ENCODE assay signal across 8 cellular contexts in the genomic region with DNA sequence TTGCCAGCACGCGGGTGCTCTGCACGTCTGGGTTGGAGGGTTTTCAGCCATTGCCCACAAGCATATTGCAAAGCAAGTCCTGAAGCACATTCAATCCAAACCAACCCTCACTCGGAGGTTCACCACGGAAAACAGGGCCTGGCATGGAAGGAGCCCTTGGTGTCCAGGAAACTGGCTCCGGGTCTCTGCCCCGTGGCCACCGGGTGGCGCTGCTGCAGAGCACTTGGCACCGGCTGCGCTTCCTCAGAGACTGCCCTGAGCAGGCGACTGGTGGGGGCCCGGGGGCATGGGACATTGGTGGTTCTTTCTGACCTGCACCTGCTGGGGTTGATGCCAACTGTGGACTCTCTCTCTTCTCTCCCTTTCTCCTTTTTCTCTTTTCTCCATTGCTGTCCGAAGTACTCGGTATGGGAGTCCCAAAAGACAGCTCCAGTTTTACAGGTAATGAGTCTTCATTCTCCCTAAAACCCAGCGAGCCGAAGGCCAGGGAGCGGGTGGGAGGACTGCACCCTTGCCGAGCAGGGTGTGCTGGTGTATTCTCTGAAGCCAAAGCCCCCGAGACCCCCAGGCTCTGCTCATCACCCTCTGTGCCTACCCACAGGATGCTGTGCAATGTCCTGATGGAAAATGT. TPM values are rescaled to one million over a fixed set of nuclear protein-coding genes. Genes with fewer than 3 reads are reported as not detected.
A peak's percentile ranks its signal among the peaks of the same experiment; 100 is the strongest.
DNase-seq lines count a peak whose midpoint lies in the region; ATAC-seq, FAIRE-seq and TF ChIP-seq lines count a peak whose summit lies in the region.

No MANE protein-coding gene starts in this region.

- H2AFZ ChIP-seq in DND-41 (ENCODE audit: low read depth, low read length) (no peak overlapping the region), KMS-11 (ENCODE audit: low read depth) (no peak overlapping the region), HepG2 (ENCODE audit: low read length) (no peak overlapping the region)

- H3K4me3 ChIP-seq in DND-41 (ENCODE audit: low read depth in 1 of 2, low read length in 2 of 2) (no peak overlapping the region), KMS-11 (IDR thresholded peaks at IDR 0.05; ENCODE audit: insufficient read depth, low read depth, low read length) (no peak overlapping the region), HepG2 (replicated peaks in 1 of 3; ENCODE audit: insufficient read depth in 1 of 3, low read depth in 2 of 3, low read length in 3 of 3) (no peak overlapping the region)

- TF ChIP-seq RAD21 in HepG2 (CRISPR knock-in tag; IDR thresholded peaks at IDR 0.05) = no peak

- POLR2A ChIA-PET in HepG2 (lab: Yijun Ruan, JAX) = no interaction called here

- CTCF ChIA-PET in HepG2 (lab: Yijun Ruan, JAX; ENCODE audit: low intra/inter-chr PET ratio, low total read pairs) = no interaction called here

- peaks cover 64% of the 10 kb centered on the region for H3K36me3 ChIP-seq in DND-41 (ENCODE audit: insufficient read depth, low read length)
- H3K36me3 ChIP-seq in KMS-11 (ENCODE audit: insufficient read depth) = peaks cover 8% of the 10 kb centered on the region; the same call in 1 of the 2 replicates
- no peaks in the 10 kb centered on the region for H3K36me3 ChIP-seq in HepG2 (replicated peaks in 1 of 2; ENCODE audit: control insufficient read depth in 1 of 2, insufficient read depth in 2 of 2, low read length in 2 of 2)

- TF ChIP-seq EP300 in HepG2 (IDR thresholded peaks at IDR 0.05; ENCODE audit: low read depth in 2 of 2, low read length in 2 of 2) (no peak), HepG2 (CRISPR knock-in tag; IDR thresholded peaks at IDR 0.05; ENCODE audit: borderline replicate concordance) (no peak)

- H3K27me3 ChIP-seq in DND-41 (ENCODE audit: insufficient read depth, low read length, poor library complexity) (no peaks in the 10 kb centered on the region), KMS-11 (ENCODE audit: insufficient read depth, low read depth) (no peaks in the 10 kb centered on the region), HepG2 (ENCODE audit: control insufficient read depth in 1 of 2, insufficient read depth in 2 of 2, low read length in 2 of 2) (no peaks in the 10 kb centered on the region)

- WGBS in HepG2 (ENCODE audit: low lambda C conversion rate) = 59% methylated on average over 8 of the region's 20 CpGs

- H3K9ac ChIP-seq in DND-41 (ENCODE audit: low read depth, low read length) (no peak overlapping the region), KMS-11 (no peak overlapping the region), HepG2 (ENCODE audit: insufficient read depth, low read depth, low read length) (no peak overlapping the region)

- H4K20me1 ChIP-seq in DND-41 (ENCODE audit: insufficient read depth, low read length) (peaks cover 91% of the 10 kb centered on the region), KMS-11 (ENCODE audit: insufficient read depth) (peaks cover 13% of the 10 kb centered on the region), HepG2 (ENCODE audit: insufficient read depth, low read length) (peaks cover 5% of the 10 kb centered on the region; the same call in 1 of the 2 replicates)

- FAIRE-seq in HepG2 (lab: Jason Lieb, UNC) = no peak

- BruUV-seq in HepG2 (replicated peaks; lab: Mats Ljungman, UMichigan) = no TSS peak

- H3K4me1 ChIP-seq in DND-41 (ENCODE audit: insufficient read depth, low read length) (peaks cover 16% of the 10 kb centered on the region), KMS-11 (ENCODE audit: low read depth, poor library complexity, severe bottlenecking) (no peaks in the 10 kb centered on the region), HepG2 (ENCODE audit: insufficient read depth, low read length) (peaks cover 21% of the 10 kb centered on the region)

- intact Hi-C loops in HepG2 (cut with micrococcal nuclease; ENCODE audit: unreplicated experiment) = no loop called here

- H3K79me2 ChIP-seq in DND-41 (ENCODE audit: insufficient read depth, low read length) = peaks cover 16% of the 10 kb centered on the region
- peaks cover 20% of the 10 kb centered on the region; the same call in 1 of the 2 replicates for H3K79me2 ChIP-seq in KMS-11 (ENCODE audit: insufficient read depth, low read depth)
- H3K79me2 ChIP-seq in HepG2 (ENCODE audit: insufficient read depth, low read length) = no peaks in the 10 kb centered on the region

- peak; percentile 35 for DNase-seq in DND-41
- peak; percentile 42 for DNase-seq in astrocyte of the hippocampus (ENCODE audit: low read depth, low spot score)
- no peak for DNase-seq in HepG2 (ENCODE audit: low spot score)
- DNase-seq in glomerular visceral epithelial cell (ENCODE audit: extremely low spot score) = no peak
- no peak for DNase-seq in GDM1 (lab: John Stamatoyannopoulos, UW)

- H3K27ac ChIP-seq in DND-41 (ENCODE audit: low read length) (no peak overlapping the region), KMS-11 (no peak overlapping the region), HepG2 (ENCODE audit: extremely low read length, insufficient read depth, low read length) (no peak overlapping the region)

- TF ChIP-seq CTCF in DND-41 (IDR thresholded peaks at IDR 0.05; ENCODE audit: borderline replicate concordance, extremely low read depth, low read length, poor library complexity, severe bottlenecking) (peak; percentile 71), KMS-11 (conservative IDR thresholded peaks at IDR 0.05; ENCODE audit: low read depth, low read length) (peak; percentile 64; the same call in 1 of the 2 replicates), HepG2 (CRISPR knock-in tag; IDR thresholded peaks at IDR 0.05) (peak; percentile 83)

- H3K9me3 ChIP-seq in DND-41 (ENCODE audit: insufficient read depth, low read length, severe bottlenecking) (no peaks in the 10 kb centered on the region), HepG2 (ENCODE audit: low read length) (no peaks in the 10 kb centered on the region)

- in situ Hi-C loops in HepG2 (cut with HindIII; ENCODE audit: extremely low pct_ligation_motif_present, low pct_unique_long_range_greater_than_20kb) = no loop called here

- no peak overlapping the region for H3K4me2 ChIP-seq in DND-41 (ENCODE audit: insufficient read depth, low read length)
- H3K4me2 ChIP-seq in KMS-11 = no peak overlapping the region
- H3K4me2 ChIP-seq in HepG2 (ENCODE audit: low read depth, low read length) = no peak overlapping the region

- ATAC-seq in DND-41 (ENCODE audit: insufficient read depth, low read depth) (no peak), HepG2 (peak; percentile 56; the same call in 2 of the 3 replicates), GM19467 (IDR thresholded peaks at IDR 0.05; ENCODE audit: unreplicated experiment) (no peak), GM18870 (IDR thresholded peaks at IDR 0.05; ENCODE audit: unreplicated experiment) (no peak)

- no peak for TF ChIP-seq POLR2A in HepG2 (IDR thresholded peaks at IDR 0.05; ENCODE audit: insufficient read depth in 1 of 2, low read depth in 2 of 2, low read length in 2 of 2)

TF ChIP-seq in HepG2, 621 proteins besides CTCF, POLR2A, EP300 and RAD21 (continues in another document):
- no peak for TF ChIP-seq PHF20 (CRISPR knock-in tag; IDR thresholded peaks at IDR 0.05)
- no peak for TF ChIP-seq ZKSCAN8 (CRISPR knock-in tag; IDR thresholded peaks at IDR 0.05; ENCODE audit: borderline replicate concordance)

RNA-seq across cellular contexts. Expression of gene KCNAB2, which starts 4.1 kb away (rescaled TPM):
- 6.2 and 6.9 TPM in 2 replicates for total RNA-seq in HepG2 (2016; rRNA removed; fragmentation: Illumina TruSeq; extraction: Trizol)
- 2.4 and 4.5 TPM in 2 replicates for total RNA-seq in HepG2 (2016; cell fraction: cytosol; rRNA removed; fragmentation: Illumina TruSeq; extraction: Trizol; ENCODE audit: low read depth)
- total RNA-seq in HepG2 (2016; cell fraction: insoluble cytoplasmic fraction; rRNA removed; fragmentation: Illumina TruSeq; extraction: Trizol) = 5.5 and 6.9 TPM in 2 replicates
- total RNA-seq in HepG2 (2016; cell fraction: membrane; rRNA removed; fragmentation: Illumina TruSeq; extraction: Trizol) = 5.4 and 6.7 TPM in 2 replicates
- 4.9 and 5.4 TPM in 2 replicates for total RNA-seq in HepG2 (2016; cell fraction: nucleus; rRNA removed; fragmentation: Illumina TruSeq; extraction: Trizol)
- polyA plus RNA-seq in HepG2 (2011; rRNA removed) = 8.8 and 11.7 TPM in 2 replicates
- 6.5 and 7.2 TPM in 2 replicates for polyA plus RNA-seq in HepG2 (2011; cell fraction: cytosol; rRNA removed)
- 30.5 and 35.5 TPM in 2 replicates for polyA plus RNA-seq in HepG2 (2011; cell fraction: nucleus; rRNA removed)
- polyA plus RNA-seq in HepG2 (2012) = 6.4 and 8.3 TPM in 2 replicates
- 3.7 and 4.2 TPM in 2 replicates for polyA plus RNA-seq in HepG2 (2016; cell fraction: cytosol; fragmentation: Illumina TruSeq; extraction: Trizol; ENCODE audit: low read depth)
- polyA plus RNA-seq in HepG2 (2016; cell fraction: insoluble cytoplasmic fraction; fragmentation: Illumina TruSeq; extraction: Trizol; ENCODE audit: low read depth) = 5.7 and 8.4 TPM in 2 replicates
- 4.3 and 4.4 TPM in 2 replicates for polyA plus RNA-seq in HepG2 (2016; cell fraction: membrane; fragmentation: Illumina TruSeq; extraction: Trizol; ENCODE audit: low read depth)
- 13.3 and 15.1 TPM in 2 replicates for polyA plus RNA-seq in HepG2 (2016; cell fraction: nucleus; fragmentation: Illumina TruSeq; extraction: Trizol; ENCODE audit: insufficient read depth, low read depth)
- 7.0 and 40.0 TPM in 2 replicates for polyA minus RNA-seq in HepG2 (2011; rRNA and poly(A)+ RNA removed; ENCODE audit: low replicate concordance)
- polyA minus RNA-seq in HepG2 (2011; cell fraction: cytosol; rRNA and poly(A)+ RNA removed) = 5.6 and 6.2 TPM in 2 replicates
- polyA minus RNA-seq in HepG2 (2011; cell fraction: nucleus; rRNA and poly(A)+ RNA removed) = 8.2 and 11.2 TPM in 2 replicates

RNA-seq across cellular contexts. Expression of gene NPHP4, which starts 49.3 kb away (rescaled TPM):
- total RNA-seq in HepG2 (2016; rRNA removed; fragmentation: Illumina TruSeq; extraction: Trizol) = 5.7 and 6.8 TPM in 2 replicates
- total RNA-seq in HepG2 (2016; cell fraction: cytosol; rRNA removed; fragmentation: Illumina TruSeq; extraction: Trizol; ENCODE audit: low read depth) = 14.2 and 15.4 TPM in 2 replicates
- total RNA-seq in HepG2 (2016; cell fraction: insoluble cytoplasmic fraction; rRNA removed; fragmentation: Illumina TruSeq; extraction: Trizol) = 4.1 and 7.4 TPM in 2 replicates
- 8.5 and 9.7 TPM in 2 replicates for total RNA-seq in HepG2 (2016; cell fraction: membrane; rRNA removed; fragmentation: Illumina TruSeq; extraction: Trizol)
- total RNA-seq in HepG2 (2016; cell fraction: nucleus; rRNA removed; fragmentation: Illumina TruSeq; extraction: Trizol) = 10.3 and 12.7 TPM in 2 replicates
- polyA plus RNA-seq in HepG2 (2011; rRNA removed) = 4.4 and 4.8 TPM in 2 replicates
- 1.9 and 3.0 TPM in 2 replicates for polyA plus RNA-seq in HepG2 (2011; cell fraction: cytosol; rRNA removed)
- polyA plus RNA-seq in HepG2 (2011; cell fraction: nucleus; rRNA removed) = 40.2 and 52.1 TPM in 2 replicates
- 4.8 and 5.9 TPM in 2 replicates for polyA plus RNA-seq in HepG2 (2012)
- 0.46 and 0.69 TPM in 2 replicates for polyA plus RNA-seq in HepG2 (2016; cell fraction: cytosol; fragmentation: Illumina TruSeq; extraction: Trizol; ENCODE audit: low read depth)
- 4.0 and 5.3 TPM in 2 replicates for polyA plus RNA-seq in HepG2 (2016; cell fraction: insoluble cytoplasmic fraction; fragmentation: Illumina TruSeq; extraction: Trizol; ENCODE audit: low read depth)
- 1.4 and 1.6 TPM in 2 replicates for polyA plus RNA-seq in HepG2 (2016; cell fraction: membrane; fragmentation: Illumina TruSeq; extraction: Trizol; ENCODE audit: low read depth)
- polyA plus RNA-seq in HepG2 (2016; cell fraction: nucleus; fragmentation: Illumina TruSeq; extraction: Trizol; ENCODE audit: insufficient read depth, low read depth) = 30.1 and 30.8 TPM in 2 replicates
- 13.1 TPM in 2 replicates for polyA minus RNA-seq in HepG2 (2011; rRNA and poly(A)+ RNA removed; ENCODE audit: low replicate concordance)
- 4.6 and 4.9 TPM in 2 replicates for polyA minus RNA-seq in HepG2 (2011; cell fraction: cytosol; rRNA and poly(A)+ RNA removed)
- 14.7 and 15.8 TPM in 2 replicates for polyA minus RNA-seq in HepG2 (2011; cell fraction: nucleus; rRNA and poly(A)+ RNA removed)

Comparison
In these comparisons a context has a peak if more than half of its experiments do, and no peak if none do; other contexts are left out.
1. DNase-seq: peak in DND-41 (single experiment) and astrocyte of the hippocampus (single experiment); none in HepG2 (single experiment), glomerular visceral epithelial cell (single experiment) and GDM1 (single experiment).
2. Peak in every context shown above with its lines, with median percentiles within 50 percentile points of each other: CTCF ChIP-seq.